1 cellular context compared by ENCODE assay signal in the genomic region with DNA sequence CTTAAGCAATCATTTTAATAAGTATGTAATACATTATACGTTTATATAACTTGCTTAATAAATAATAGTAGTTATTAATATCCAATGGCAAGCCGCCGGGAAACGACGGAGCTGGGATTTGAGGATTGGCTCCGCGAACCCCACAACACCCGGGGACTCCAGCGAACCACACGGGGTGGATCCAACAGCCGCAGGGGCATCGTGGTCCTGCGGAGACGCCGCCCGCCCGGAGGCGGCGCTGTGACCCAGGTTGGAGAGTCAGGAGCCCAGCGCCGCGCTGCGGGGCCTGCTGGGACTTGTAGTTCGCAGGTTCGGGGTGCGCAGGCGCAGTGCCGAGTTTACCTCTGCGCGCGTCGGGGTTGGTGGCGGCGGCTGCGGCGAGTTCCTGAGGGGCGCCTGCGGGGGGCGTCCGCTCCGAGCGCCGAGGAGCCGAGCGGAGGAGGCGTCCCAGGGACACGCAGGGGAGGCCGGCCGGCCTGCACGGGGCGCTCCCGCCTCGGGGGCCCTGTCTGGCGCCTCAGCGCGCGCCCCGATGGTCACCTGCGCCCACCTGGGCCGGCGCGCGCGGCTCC.
TF ChIP-seq lines count a peak whose summit lies in the region.

A gene (plus strand): TSS at position 329 of the 572 bp plus-strand sequence. CDS start 204 bp downstream, at position 533.

TF ChIP-seq in WTC11, 78 proteins besides CTCF, POLR2A, EP300 and RAD21 (continued from another document and continues in another):
- no peak; the same call in 1 of the 2 replicates for TF ChIP-seq ZNF423 (CRISPR knock-in tag; IDR thresholded peaks at IDR 0.05)
- TF ChIP-seq, protein P1, sequence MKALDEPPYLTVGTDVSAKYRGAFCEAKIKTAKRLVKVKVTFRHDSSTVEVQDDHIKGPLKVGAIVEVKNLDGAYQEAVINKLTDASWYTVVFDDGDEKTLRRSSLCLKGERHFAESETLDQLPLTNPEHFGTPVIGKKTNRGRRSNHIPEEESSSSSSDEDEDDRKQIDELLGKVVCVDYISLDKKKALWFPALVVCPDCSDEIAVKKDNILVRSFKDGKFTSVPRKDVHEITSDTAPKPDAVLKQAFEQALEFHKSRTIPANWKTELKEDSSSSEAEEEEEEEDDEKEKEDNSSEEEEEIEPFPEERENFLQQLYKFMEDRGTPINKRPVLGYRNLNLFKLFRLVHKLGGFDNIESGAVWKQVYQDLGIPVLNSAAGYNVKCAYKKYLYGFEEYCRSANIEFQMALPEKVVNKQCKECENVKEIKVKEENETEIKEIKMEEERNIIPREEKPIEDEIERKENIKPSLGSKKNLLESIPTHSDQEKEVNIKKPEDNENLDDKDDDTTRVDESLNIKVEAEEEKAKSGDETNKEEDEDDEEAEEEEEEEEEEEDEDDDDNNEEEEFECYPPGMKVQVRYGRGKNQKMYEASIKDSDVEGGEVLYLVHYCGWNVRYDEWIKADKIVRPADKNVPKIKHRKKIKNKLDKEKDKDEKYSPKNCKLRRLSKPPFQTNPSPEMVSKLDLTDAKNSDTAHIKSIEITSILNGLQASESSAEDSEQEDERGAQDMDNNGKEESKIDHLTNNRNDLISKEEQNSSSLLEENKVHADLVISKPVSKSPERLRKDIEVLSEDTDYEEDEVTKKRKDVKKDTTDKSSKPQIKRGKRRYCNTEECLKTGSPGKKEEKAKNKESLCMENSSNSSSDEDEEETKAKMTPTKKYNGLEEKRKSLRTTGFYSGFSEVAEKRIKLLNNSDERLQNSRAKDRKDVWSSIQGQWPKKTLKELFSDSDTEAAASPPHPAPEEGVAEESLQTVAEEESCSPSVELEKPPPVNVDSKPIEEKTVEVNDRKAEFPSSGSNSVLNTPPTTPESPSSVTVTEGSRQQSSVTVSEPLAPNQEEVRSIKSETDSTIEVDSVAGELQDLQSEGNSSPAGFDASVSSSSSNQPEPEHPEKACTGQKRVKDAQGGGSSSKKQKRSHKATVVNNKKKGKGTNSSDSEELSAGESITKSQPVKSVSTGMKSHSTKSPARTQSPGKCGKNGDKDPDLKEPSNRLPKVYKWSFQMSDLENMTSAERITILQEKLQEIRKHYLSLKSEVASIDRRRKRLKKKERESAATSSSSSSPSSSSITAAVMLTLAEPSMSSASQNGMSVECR (CRISPR knock-in tag; IDR thresholded peaks at IDR 0.05; ENCODE audit: borderline replicate concordance), result peak; percentile 51; the same call in 1 of the 2 replicates
- TF ChIP-seq, protein P2, sequence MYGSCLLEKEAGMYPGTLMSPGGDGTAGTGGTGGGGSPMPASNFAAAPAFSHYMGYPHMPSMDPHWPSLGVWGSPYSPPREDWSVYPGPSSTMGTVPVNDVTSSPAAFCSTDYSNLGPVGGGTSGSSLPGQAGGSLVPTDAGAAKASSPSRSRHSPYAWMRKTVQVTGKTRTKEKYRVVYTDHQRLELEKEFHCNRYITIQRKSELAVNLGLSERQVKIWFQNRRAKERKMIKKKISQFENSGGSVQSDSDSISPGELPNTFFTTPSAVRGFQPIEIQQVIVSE (CRISPR knock-in tag; IDR thresholded peaks at IDR 0.05; ENCODE audit: borderline replicate concordance), result no peak
- TF ChIP-seq ZNF396 (CRISPR knock-in tag; IDR thresholded peaks at IDR 0.05; ENCODE audit: borderline replicate concordance), result no peak
- TF ChIP-seq, protein P3, sequence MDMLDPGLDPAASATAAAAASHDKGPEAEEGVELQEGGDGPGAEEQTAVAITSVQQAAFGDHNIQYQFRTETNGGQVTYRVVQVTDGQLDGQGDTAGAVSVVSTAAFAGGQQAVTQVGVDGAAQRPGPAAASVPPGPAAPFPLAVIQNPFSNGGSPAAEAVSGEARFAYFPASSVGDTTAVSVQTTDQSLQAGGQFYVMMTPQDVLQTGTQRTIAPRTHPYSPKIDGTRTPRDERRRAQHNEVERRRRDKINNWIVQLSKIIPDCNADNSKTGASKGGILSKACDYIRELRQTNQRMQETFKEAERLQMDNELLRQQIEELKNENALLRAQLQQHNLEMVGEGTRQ (CRISPR knock-in tag; IDR thresholded peaks at IDR 0.05), result peak; percentile 54
- TF ChIP-seq ZNF263 (CRISPR knock-in tag; IDR thresholded peaks at IDR 0.05; ENCODE audit: low read depth), result no peak
- TF ChIP-seq FOXJ3 (CRISPR knock-in tag; IDR thresholded peaks at IDR 0.05; ENCODE audit: borderline replicate concordance), result no peak
- no peak for TF ChIP-seq NR3C1 (CRISPR knock-in tag; conservative IDR thresholded peaks at IDR 0.05; ENCODE audit: low read depth)
- TF ChIP-seq, protein P4, sequence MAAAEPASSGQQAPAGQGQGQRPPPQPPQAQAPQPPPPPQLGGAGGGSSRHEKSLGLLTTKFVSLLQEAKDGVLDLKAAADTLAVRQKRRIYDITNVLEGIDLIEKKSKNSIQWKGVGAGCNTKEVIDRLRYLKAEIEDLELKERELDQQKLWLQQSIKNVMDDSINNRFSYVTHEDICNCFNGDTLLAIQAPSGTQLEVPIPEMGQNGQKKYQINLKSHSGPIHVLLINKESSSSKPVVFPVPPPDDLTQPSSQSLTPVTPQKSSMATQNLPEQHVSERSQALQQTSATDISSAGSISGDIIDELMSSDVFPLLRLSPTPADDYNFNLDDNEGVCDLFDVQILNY (CRISPR knock-in tag; IDR thresholded peaks at IDR 0.05), result no peak
- 0 out of 2 replicates have a peak, but pooled peaks have one; percentile 37 for TF ChIP-seq ESRRA (CRISPR knock-in tag; IDR thresholded peaks at IDR 0.05; ENCODE audit: borderline replicate concordance)
- no peak for TF ChIP-seq NR2C2 (CRISPR knock-in tag; IDR thresholded peaks at IDR 0.05)
- TF ChIP-seq ATF1 (CRISPR knock-in tag; IDR thresholded peaks at IDR 0.05), result no peak
- TF ChIP-seq, protein P5, sequence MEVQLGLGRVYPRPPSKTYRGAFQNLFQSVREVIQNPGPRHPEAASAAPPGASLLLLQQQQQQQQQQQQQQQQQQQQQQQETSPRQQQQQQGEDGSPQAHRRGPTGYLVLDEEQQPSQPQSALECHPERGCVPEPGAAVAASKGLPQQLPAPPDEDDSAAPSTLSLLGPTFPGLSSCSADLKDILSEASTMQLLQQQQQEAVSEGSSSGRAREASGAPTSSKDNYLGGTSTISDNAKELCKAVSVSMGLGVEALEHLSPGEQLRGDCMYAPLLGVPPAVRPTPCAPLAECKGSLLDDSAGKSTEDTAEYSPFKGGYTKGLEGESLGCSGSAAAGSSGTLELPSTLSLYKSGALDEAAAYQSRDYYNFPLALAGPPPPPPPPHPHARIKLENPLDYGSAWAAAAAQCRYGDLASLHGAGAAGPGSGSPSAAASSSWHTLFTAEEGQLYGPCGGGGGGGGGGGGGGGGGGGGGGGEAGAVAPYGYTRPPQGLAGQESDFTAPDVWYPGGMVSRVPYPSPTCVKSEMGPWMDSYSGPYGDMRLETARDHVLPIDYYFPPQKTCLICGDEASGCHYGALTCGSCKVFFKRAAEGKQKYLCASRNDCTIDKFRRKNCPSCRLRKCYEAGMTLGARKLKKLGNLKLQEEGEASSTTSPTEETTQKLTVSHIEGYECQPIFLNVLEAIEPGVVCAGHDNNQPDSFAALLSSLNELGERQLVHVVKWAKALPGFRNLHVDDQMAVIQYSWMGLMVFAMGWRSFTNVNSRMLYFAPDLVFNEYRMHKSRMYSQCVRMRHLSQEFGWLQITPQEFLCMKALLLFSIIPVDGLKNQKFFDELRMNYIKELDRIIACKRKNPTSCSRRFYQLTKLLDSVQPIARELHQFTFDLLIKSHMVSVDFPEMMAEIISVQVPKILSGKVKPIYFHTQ (CRISPR knock-in tag; IDR thresholded peaks at IDR 0.05), result no peak
- TF ChIP-seq ZNF317 (CRISPR knock-in tag; IDR thresholded peaks at IDR 0.05; ENCODE audit: borderline replicate concordance, low read depth), result no peak
- TF ChIP-seq, protein P6, sequence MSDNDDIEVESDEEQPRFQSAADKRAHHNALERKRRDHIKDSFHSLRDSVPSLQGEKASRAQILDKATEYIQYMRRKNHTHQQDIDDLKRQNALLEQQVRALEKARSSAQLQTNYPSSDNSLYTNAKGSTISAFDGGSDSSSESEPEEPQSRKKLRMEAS (CRISPR knock-in tag; IDR thresholded peaks at IDR 0.05), result peak; percentile 73; the same call in 1 of the 2 replicates
- TF ChIP-seq, protein P7, sequence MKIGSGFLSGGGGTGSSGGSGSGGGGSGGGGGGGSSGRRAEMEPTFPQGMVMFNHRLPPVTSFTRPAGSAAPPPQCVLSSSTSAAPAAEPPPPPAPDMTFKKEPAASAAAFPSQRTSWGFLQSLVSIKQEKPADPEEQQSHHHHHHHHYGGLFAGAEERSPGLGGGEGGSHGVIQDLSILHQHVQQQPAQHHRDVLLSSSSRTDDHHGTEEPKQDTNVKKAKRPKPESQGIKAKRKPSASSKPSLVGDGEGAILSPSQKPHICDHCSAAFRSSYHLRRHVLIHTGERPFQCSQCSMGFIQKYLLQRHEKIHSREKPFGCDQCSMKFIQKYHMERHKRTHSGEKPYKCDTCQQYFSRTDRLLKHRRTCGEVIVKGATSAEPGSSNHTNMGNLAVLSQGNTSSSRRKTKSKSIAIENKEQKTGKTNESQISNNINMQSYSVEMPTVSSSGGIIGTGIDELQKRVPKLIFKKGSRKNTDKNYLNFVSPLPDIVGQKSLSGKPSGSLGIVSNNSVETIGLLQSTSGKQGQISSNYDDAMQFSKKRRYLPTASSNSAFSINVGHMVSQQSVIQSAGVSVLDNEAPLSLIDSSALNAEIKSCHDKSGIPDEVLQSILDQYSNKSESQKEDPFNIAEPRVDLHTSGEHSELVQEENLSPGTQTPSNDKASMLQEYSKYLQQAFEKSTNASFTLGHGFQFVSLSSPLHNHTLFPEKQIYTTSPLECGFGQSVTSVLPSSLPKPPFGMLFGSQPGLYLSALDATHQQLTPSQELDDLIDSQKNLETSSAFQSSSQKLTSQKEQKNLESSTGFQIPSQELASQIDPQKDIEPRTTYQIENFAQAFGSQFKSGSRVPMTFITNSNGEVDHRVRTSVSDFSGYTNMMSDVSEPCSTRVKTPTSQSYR (CRISPR knock-in tag; IDR thresholded peaks at IDR 0.05), result no peak
- TF ChIP-seq, protein P8, sequence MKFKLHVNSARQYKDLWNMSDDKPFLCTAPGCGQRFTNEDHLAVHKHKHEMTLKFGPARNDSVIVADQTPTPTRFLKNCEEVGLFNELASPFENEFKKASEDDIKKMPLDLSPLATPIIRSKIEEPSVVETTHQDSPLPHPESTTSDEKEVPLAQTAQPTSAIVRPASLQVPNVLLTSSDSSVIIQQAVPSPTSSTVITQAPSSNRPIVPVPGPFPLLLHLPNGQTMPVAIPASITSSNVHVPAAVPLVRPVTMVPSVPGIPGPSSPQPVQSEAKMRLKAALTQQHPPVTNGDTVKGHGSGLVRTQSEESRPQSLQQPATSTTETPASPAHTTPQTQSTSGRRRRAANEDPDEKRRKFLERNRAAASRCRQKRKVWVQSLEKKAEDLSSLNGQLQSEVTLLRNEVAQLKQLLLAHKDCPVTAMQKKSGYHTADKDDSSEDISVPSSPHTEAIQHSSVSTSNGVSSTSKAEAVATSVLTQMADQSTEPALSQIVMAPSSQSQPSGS (CRISPR knock-in tag; IDR thresholded peaks at IDR 0.05; ENCODE audit: borderline replicate concordance, low read depth), result no peak
- TF ChIP-seq IRF2 (CRISPR knock-in tag; IDR thresholded peaks at IDR 0.05; ENCODE audit: borderline replicate concordance, low read depth), result no peak
- TF ChIP-seq CBFB (CRISPR knock-in tag; IDR thresholded peaks at IDR 0.05; ENCODE audit: low read depth), result no peak
- TF ChIP-seq GTF2I (CRISPR knock-in tag; conservative IDR thresholded peaks at IDR 0.05), result no peak
- TF ChIP-seq, protein P9, sequence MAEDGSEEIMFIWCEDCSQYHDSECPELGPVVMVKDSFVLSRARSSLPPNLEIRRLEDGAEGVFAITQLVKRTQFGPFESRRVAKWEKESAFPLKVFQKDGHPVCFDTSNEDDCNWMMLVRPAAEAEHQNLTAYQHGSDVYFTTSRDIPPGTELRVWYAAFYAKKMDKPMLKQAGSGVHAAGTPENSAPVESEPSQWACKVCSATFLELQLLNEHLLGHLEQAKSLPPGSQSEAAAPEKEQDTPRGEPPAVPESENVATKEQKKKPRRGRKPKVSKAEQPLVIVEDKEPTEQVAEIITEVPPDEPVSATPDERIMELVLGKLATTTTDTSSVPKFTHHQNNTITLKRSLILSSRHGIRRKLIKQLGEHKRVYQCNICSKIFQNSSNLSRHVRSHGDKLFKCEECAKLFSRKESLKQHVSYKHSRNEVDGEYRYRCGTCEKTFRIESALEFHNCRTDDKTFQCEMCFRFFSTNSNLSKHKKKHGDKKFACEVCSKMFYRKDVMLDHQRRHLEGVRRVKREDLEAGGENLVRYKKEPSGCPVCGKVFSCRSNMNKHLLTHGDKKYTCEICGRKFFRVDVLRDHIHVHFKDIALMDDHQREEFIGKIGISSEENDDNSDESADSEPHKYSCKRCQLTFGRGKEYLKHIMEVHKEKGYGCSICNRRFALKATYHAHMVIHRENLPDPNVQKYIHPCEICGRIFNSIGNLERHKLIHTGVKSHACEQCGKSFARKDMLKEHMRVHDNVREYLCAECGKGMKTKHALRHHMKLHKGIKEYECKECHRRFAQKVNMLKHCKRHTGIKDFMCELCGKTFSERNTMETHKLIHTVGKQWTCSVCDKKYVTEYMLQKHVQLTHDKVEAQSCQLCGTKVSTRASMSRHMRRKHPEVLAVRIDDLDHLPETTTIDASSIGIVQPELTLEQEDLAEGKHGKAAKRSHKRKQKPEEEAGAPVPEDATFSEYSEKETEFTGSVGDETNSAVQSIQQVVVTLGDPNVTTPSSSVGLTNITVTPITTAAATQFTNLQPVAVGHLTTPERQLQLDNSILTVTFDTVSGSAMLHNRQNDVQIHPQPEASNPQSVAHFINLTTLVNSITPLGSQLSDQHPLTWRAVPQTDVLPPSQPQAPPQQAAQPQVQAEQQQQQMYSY (CRISPR knock-in tag; IDR thresholded peaks at IDR 0.05), result peak; percentile 91
- TF ChIP-seq, protein P10, sequence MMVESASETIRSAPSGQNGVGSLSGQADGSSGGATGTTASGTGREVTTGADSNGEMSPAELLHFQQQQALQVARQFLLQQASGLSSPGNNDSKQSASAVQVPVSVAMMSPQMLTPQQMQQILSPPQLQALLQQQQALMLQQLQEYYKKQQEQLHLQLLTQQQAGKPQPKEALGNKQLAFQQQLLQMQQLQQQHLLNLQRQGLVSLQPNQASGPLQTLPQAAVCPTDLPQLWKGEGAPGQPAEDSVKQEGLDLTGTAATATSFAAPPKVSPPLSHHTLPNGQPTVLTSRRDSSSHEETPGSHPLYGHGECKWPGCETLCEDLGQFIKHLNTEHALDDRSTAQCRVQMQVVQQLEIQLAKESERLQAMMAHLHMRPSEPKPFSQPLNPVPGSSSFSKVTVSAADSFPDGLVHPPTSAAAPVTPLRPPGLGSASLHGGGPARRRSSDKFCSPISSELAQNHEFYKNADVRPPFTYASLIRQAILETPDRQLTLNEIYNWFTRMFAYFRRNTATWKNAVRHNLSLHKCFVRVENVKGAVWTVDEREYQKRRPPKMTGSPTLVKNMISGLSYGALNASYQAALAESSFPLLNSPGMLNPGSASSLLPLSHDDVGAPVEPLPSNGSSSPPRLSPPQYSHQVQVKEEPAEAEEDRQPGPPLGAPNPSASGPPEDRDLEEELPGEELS (CRISPR knock-in tag; IDR thresholded peaks at IDR 0.05), result no peak
- TF ChIP-seq, protein P11, sequence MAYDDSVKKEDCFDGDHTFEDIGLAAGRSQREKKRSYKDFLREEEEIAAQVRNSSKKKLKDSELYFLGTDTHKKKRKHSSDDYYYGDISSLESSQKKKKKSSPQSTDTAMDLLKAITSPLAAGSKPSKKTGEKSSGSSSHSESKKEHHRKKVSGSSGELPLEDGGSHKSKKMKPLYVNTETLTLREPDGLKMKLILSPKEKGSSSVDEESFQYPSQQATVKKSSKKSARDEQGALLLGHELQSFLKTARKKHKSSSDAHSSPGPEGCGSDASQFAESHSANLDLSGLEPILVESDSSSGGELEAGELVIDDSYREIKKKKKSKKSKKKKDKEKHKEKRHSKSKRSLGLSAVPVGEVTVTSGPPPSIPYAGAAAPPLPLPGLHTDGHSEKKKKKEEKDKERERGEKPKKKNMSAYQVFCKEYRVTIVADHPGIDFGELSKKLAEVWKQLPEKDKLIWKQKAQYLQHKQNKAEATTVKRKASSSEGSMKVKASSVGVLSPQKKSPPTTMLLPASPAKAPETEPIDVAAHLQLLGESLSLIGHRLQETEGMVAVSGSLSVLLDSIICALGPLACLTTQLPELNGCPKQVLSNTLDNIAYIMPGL (CRISPR knock-in tag; IDR thresholded peaks at IDR 0.05), result peak; percentile 83
- TF ChIP-seq ZNF219 (CRISPR knock-in tag; IDR thresholded peaks at IDR 0.05; ENCODE audit: borderline replicate concordance), result peak; percentile 75; the same call in 1 of the 2 replicates
- TF ChIP-seq MYBL2 (CRISPR knock-in tag; IDR thresholded peaks at IDR 0.05), result peak; percentile 38; the same call in 1 of the 2 replicates
- peak; percentile 57; the same call in 1 of the 2 replicates for TF ChIP-seq CREM (CRISPR knock-in tag; IDR thresholded peaks at IDR 0.05)
- TF ChIP-seq ZBTB21 (CRISPR knock-in tag; IDR thresholded peaks at IDR 0.05; ENCODE audit: borderline replicate concordance), result no peak
